ENCODE assay signal across 23 cellular contexts in genomic region chr11:61307354-61307753, GRCh38.
"Had no signal": no experiment of that assay in that cellular context is flagged by ENCODE, and none has a peak within 500 bp of the region (broad histone marks: within the 10 kb centered on the region; RNA-seq: fewer than 3 reads in every experiment).

No MANE protein-coding gene starts in this region.

- H3K27me3 ChIP-seq: adrenal gland, ascending aorta, body of pancreas, MG63, SJSA1 had no signal

- H3K27ac ChIP-seq: adrenal gland, ascending aorta, body of pancreas, SJSA1 had no signal

- H3K9me3 ChIP-seq: adrenal gland, ascending aorta, body of pancreas, MG63, SJSA1 had no signal

- H3K4me1 ChIP-seq: adrenal gland, ascending aorta, body of pancreas, SJSA1 had no signal

- ATAC-seq: activated CD8-positive, alpha-beta T cell treated with anti-CD3 and anti-CD28 coated beads, Interleukin-2, amount 10 ng/mL, durations not matched to agents 7 days and 5 days; body of pancreas; T-helper 17 cell; WTC11 had no signal

- H3K4me3 ChIP-seq: adrenal gland, ascending aorta, body of pancreas, MG63, SJSA1 had no signal

- DNase-seq: activated CD4-positive, alpha-beta T cell treated with anti-CD3 and anti-CD28 coated beads for 48 hours; activated CD4-positive, alpha-beta T cell treated with anti-CD3 and anti-CD28 coated beads, Interleukin-2, amount 50 U/mL, for 4 hours; activated CD4-positive, CD25-positive, alpha-beta regulatory T cell treated with anti-CD3 and anti-CD28 coated beads, Interleukin-2, amount 50 U/mL, for 72 hours; activated CD8-positive, alpha-beta memory T cell treated with anti-CD3 and anti-CD28 coated beads, Interleukin-2, amount 50 U/mL, for 48 hours; activated CD8-positive, alpha-beta T cell treated with anti-CD3 and anti-CD28 coated beads, Interleukin-2, amount 10 ng/mL, durations not matched to agents 7 days and 5 days; activated naive CD4-positive, alpha-beta T cell treated with anti-CD3 and anti-CD28 coated beads, Interleukin-2, amount 50 U/mL, for 16 hours; activated naive CD8-positive, alpha-beta T cell treated with anti-CD3 and anti-CD28 coated beads, Interleukin-2, amount 10 ng/mL, durations not matched to agents 7 days and 5 days; activated T-cell treated with anti-CD3 and anti-CD28 coated beads, Interleukin-2, amount 50 U/mL, for 1 hour; adrenal gland; body of pancreas; MG63; MV-4-11; NCI-H1105 treated with DMSO at 0.1 percent for 48 hours; NCI-H1436 treated with DMSO at 0.1 percent for 48 hours; NCI-H187; NCI-H2081; NCI-H510A treated with DMSO at 0.1 percent for 48 hours; SHP77; T-helper 17 cell; T-helper 9 cell had no signal
